In the genomic region with DNA sequence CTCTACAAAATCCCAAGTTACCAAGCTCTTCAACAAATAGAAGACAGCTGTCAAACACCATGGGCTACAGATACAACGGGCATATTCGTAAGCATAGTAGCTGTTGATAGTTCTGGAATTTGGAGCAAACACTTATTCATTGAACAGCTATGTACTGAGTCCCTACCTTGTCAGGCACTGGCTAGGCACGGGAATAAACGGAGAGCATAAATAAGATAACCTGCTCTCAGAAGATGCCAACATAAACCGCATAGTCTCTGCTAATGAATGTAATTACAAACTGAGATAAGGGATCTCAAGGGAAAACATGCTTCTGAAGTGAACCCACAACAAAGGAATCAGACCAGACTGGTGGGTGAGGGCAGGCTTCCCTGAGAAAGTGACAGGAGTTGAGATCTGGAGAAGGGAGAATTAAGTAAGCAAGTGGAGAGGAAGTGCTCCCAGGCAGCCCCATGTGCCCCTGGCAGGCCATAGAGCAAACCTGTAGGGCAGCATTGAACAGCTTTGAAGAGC, we compare ENCODE assay signal across 9 cellular contexts. TPM values are rescaled to one million over a fixed set of nuclear protein-coding genes. Genes with fewer than 3 reads are reported as not detected.
DNase-seq lines count a peak whose midpoint lies in the region; ATAC-seq and TF ChIP-seq lines count a peak whose summit lies in the region.
"Had no signal": no experiment of that assay in that cellular context is flagged by ENCODE, and none has a peak within 500 bp of the region (broad histone marks: within the 10 kb centered on the region; RNA-seq: fewer than 3 reads in every experiment).

No MANE protein-coding gene starts in this region.

- H3K4me3 ChIP-seq in breast epithelium, result peak overlapping the region; percentile 63 to 87 (median 71)
- peak overlapping the region; percentile 69 for H3K4me3 ChIP-seq in neural progenitor cell

- H4K20me1 ChIP-seq in neural progenitor cell (ENCODE audit: low read depth), result no peaks in the 10 kb centered on the region

- no peaks in the 10 kb centered on the region for H3K27me3 ChIP-seq in breast epithelium
- H3K27me3 ChIP-seq in neural progenitor cell, result peaks cover 66% of the 10 kb centered on the region

- in situ Hi-C loops in Caki2 (cut with HindIII; ENCODE audit: low pct_unique_long_range_greater_than_20kb, low sequenced_read_pairs), result no loop called here

- no peak for ATAC-seq in HG02884 (IDR thresholded peaks at IDR 0.05; ENCODE audit: unreplicated experiment)
- no peak for ATAC-seq in HG03175 (IDR thresholded peaks at IDR 0.05; ENCODE audit: unreplicated experiment)
- no peak for ATAC-seq in sciatic nerve

- peaks cover 20% of the 10 kb centered on the region for H3F3A ChIP-seq in neural progenitor cell (ENCODE audit: low read depth)

- H3K9me3 Mint-ChIP-seq in IgD-negative memory B cell, result no peaks in the 10 kb centered on the region
- H3K9me3 Mint-ChIP-seq in neural progenitor cell, result no peaks in the 10 kb centered on the region

- H3K79me2 ChIP-seq in neural progenitor cell (ENCODE audit: low read depth), result no peaks in the 10 kb centered on the region

- H3K4me1 Mint-ChIP-seq in IgD-negative memory B cell (peaks cover 9 to 26% (median 21%) of the 10 kb centered on the region in 3 donors), neural progenitor cell (peaks cover 5% of the 10 kb centered on the region)

- H3K27ac Mint-ChIP-seq in IgD-negative memory B cell (peak overlapping the region; percentile 85 to 99 (median 94)), neural progenitor cell (no peak overlapping the region)

- H3K27me3 Mint-ChIP-seq in IgD-negative memory B cell, result no peaks in the 10 kb centered on the region
- peaks cover 15% of the 10 kb centered on the region for H3K27me3 Mint-ChIP-seq in neural progenitor cell (ENCODE audit: insufficient read depth, low read depth)

- H3K9me3 ChIP-seq in breast epithelium, result no peaks in the 10 kb centered on the region
- H3K9me3 ChIP-seq in neural progenitor cell (ENCODE audit: low read depth), result no peaks in the 10 kb centered on the region

- peaks cover 0 to 4% of the 10 kb centered on the region in 2 donors for H3K4me1 ChIP-seq in breast epithelium
- peaks cover 6% of the 10 kb centered on the region for H3K4me1 ChIP-seq in neural progenitor cell

- H3K27ac ChIP-seq in breast epithelium (no peak overlapping the region), neural progenitor cell (no peak overlapping the region)

- TF ChIP-seq POLR2A in breast epithelium (IDR thresholded peaks at IDR 0.05), result no peak

- H2AFZ ChIP-seq in neural progenitor cell (replicated peaks), result no peak overlapping the region

- DNase-seq in Caki2 (ENCODE audit: low read depth), result peak; percentile 4
- no peak for DNase-seq in breast epithelium (ENCODE audit: low spot score in 2 of 2)
- DNase-seq in neural progenitor cell (ENCODE audit: low spot score), result no peak
- no peak for DNase-seq in NCI-H446 (lab: John Stamatoyannopoulos, UW)
- DNase-seq in sciatic nerve (ENCODE audit: low spot score), result no peak
- DNase-seq: activated effector memory CD4-positive, alpha-beta T cell treated with Interleukin-2 at 50 U/mL for 16 hours had no signal

- no peaks in the 10 kb centered on the region for H3K36me3 Mint-ChIP-seq in IgD-negative memory B cell
- H3K36me3 Mint-ChIP-seq in neural progenitor cell, result no peaks in the 10 kb centered on the region

- no peak for TF ChIP-seq CTCF in breast epithelium (IDR thresholded peaks at IDR 0.05)
- no peak for TF ChIP-seq CTCF in neural progenitor cell (IDR thresholded peaks at IDR 0.05)

- H3K4me3 Mint-ChIP-seq in IgD-negative memory B cell (peak overlapping the region; percentile 80 to 95 (median 90)), neural progenitor cell (peak overlapping the region; percentile 87)

- no peak overlapping the region for H3K9ac ChIP-seq in neural progenitor cell

- H3K4me2 ChIP-seq in neural progenitor cell, result peak overlapping the region; percentile 89

- intact Hi-C loops in breast epithelium (cut with DNase I; ENCODE audit: low total_unique reads), result no loop called here
- intact Hi-C loops in sciatic nerve (cut with DNase I), result loop anchor here (10.0 kb wide), 1 partner anchor 117 kb away; no protein-coding TSS in a partner anchor

- no peaks in the 10 kb centered on the region for H3K36me3 ChIP-seq in breast epithelium
- no peaks in the 10 kb centered on the region for H3K36me3 ChIP-seq in neural progenitor cell

RNA-seq across cellular contexts. Expression of gene ANKRD44, which starts 1.0 kb away (rescaled TPM):
- total RNA-seq in Caki2 (2014; rRNA removed; shearing (Covaris generic); ENCODE audit: low replicate concordance), result 26.1 and 77.6 TPM in 2 replicates
- 91.6 TPM for polyA plus RNA-seq in IgD-negative memory B cell
- 10 to 100 TPM; 18.0 to 41.3 (median 19.9) TPM for total RNA-seq in breast epithelium
- total RNA-seq in neural progenitor cell (ENCODE audit: low replicate concordance), result 2.5 and 3.4 TPM in 2 replicates
- total RNA-seq in sciatic nerve, result 77.8 TPM
